12 cellular contexts compared by ENCODE assay signal in the genomic region with DNA sequence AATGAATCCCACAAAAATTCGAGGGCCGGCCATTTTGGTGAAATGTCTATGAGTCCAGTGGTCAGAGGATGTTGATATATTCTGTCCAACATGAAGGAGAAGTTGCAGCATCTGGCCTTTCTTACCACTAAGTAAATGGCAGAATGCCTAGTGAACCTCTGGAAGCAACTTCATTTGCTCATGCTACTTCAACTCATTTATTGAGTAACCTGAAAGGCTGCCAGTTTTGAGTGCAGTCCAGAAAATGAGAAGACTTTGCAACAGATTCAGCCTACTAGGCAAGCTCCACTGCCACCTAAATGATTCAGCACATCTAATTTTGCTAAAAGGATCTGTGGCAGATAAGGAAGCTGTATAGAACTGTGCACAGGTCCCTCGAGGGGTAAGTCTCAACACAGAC.
DNase-seq lines count a peak whose midpoint lies in the region; ATAC-seq and TF ChIP-seq lines count a peak whose summit lies in the region.
"Had no signal": no experiment of that assay in that cellular context is flagged by ENCODE, and none has a peak within 500 bp of the region (broad histone marks: within the 10 kb centered on the region; RNA-seq: fewer than 3 reads in every experiment).

No MANE protein-coding gene starts in this region.

- peak; percentile 25 for DNase-seq in natural killer cell treated with Interleukin-12 subunit alpha and Interleukin-12 subunit beta and Interleukin-15 and Interleukin-18, amount 100 ng/mL, for 72 hours (ENCODE audit: low spot score)
- DNase-seq in natural killer cell = no peak
- DNase-seq in adipocyte (ENCODE audit: low read depth) = peak; percentile 88
- DNase-seq in left cardiac atrium = no peak
- no peak for DNase-seq in activated T-cell treated with anti-CD3 and anti-CD28 coated beads, Interleukin-2, amount 50 U/mL, for 72 hours
- no peak for DNase-seq in stimulated activated CD4-positive, alpha-beta T cell treated with anti-CD3 and anti-CD28 coated beads, Interleukin-4, amount 100 ng/mL, for 24 hours
- DNase-seq in NCI-H146 treated with DMSO at 0.1 percent for 48 hours (lab: John Stamatoyannopoulos, UW; ENCODE audit: unreplicated experiment) = no peak
- DNase-seq: activated CD4-positive, alpha-beta memory T cell treated with anti-CD3 and anti-CD28 coated beads for 36 hours had no signal

- peaks cover 8% of the 10 kb centered on the region for H3K27me3 ChIP-seq in adipocyte (replicated peaks; ENCODE audit: control insufficient read depth, insufficient read depth, low read length)
- H3K27me3 ChIP-seq: esophagus muscularis mucosa, SJSA1 had no signal

- no peak for TF ChIP-seq CTCF in natural killer cell (IDR thresholded peaks at IDR 0.05)

- peaks cover 3 to 25% of the 10 kb centered on the region in 2 donors for H3K27me3 Mint-ChIP-seq in natural killer cell treated with Interleukin-12 subunit alpha and Interleukin-12 subunit beta and Interleukin-15 and Interleukin-18, amount 100 ng/mL, for 72 hours
- H3K27me3 Mint-ChIP-seq in natural killer cell (ENCODE audit: low read depth in 2 of 2) = peaks cover 7 to 11% of the 10 kb centered on the region in 2 donors
- H3K27me3 Mint-ChIP-seq in activated T-cell treated with anti-CD3 and anti-CD28 coated beads, Interleukin-2, amount 50 U/mL, for 72 hours (ENCODE audit: low read depth) = no peaks in the 10 kb centered on the region
- H3K27me3 Mint-ChIP-seq: activated CD4-positive, alpha-beta memory T cell treated with anti-CD3 and anti-CD28 coated beads for 36 hours; B cell had no signal

- H3K4me3 ChIP-seq in adipocyte (ENCODE audit: low read length) = no peak overlapping the region
- H3K4me3 ChIP-seq: esophagus muscularis mucosa, SJSA1 had no signal

- H3K4me1 Mint-ChIP-seq in natural killer cell treated with Interleukin-12 subunit alpha and Interleukin-12 subunit beta and Interleukin-15 and Interleukin-18, amount 100 ng/mL, for 72 hours (ENCODE audit: low read depth in 2 of 2) = no peaks in the 10 kb centered on the region
- H3K4me1 Mint-ChIP-seq in natural killer cell = no peaks in the 10 kb centered on the region
- H3K4me1 Mint-ChIP-seq in activated T-cell treated with anti-CD3 and anti-CD28 coated beads, Interleukin-2, amount 50 U/mL, for 72 hours (ENCODE audit: low read depth) = no peaks in the 10 kb centered on the region

- H3K9ac ChIP-seq in adipocyte (ENCODE audit: low read length) = no peak overlapping the region

- no peak for ATAC-seq in natural killer cell treated with Interleukin-12 subunit alpha and Interleukin-12 subunit beta and Interleukin-15 and Interleukin-18, amount 100 ng/mL, for 72 hours
- no peak for ATAC-seq in natural killer cell
- peak; percentile 73 to 79 for ATAC-seq in left cardiac atrium
- no peak for ATAC-seq in HG03378 (IDR thresholded peaks at IDR 0.05; ENCODE audit: unreplicated experiment)
- no peak for ATAC-seq in activated T-cell treated with anti-CD3 and anti-CD28 coated beads, Interleukin-2, amount 50 U/mL, for 72 hours (replicated peaks in 1 of 2)

- H3K27ac Mint-ChIP-seq in natural killer cell treated with Interleukin-12 subunit alpha and Interleukin-12 subunit beta and Interleukin-15 and Interleukin-18, amount 100 ng/mL, for 72 hours = no peak overlapping the region
- H3K27ac Mint-ChIP-seq in natural killer cell = no peak overlapping the region
- H3K27ac Mint-ChIP-seq in activated T-cell treated with anti-CD3 and anti-CD28 coated beads, Interleukin-2, amount 50 U/mL, for 72 hours = no peak overlapping the region
- H3K27ac Mint-ChIP-seq: activated CD4-positive, alpha-beta memory T cell treated with anti-CD3 and anti-CD28 coated beads for 36 hours; B cell had no signal

- H3K36me3 ChIP-seq in adipocyte (ENCODE audit: control insufficient read depth, insufficient read depth, low read length, severe bottlenecking) = no peaks in the 10 kb centered on the region
- H3K36me3 ChIP-seq: esophagus muscularis mucosa, SJSA1 had no signal

- no peaks in the 10 kb centered on the region for H3K9me3 ChIP-seq in adipocyte (ENCODE audit: control insufficient read depth, low read length)
- H3K9me3 ChIP-seq: esophagus muscularis mucosa, SJSA1 had no signal

- H3K9me3 Mint-ChIP-seq in natural killer cell treated with Interleukin-12 subunit alpha and Interleukin-12 subunit beta and Interleukin-15 and Interleukin-18, amount 100 ng/mL, for 72 hours = no peaks in the 10 kb centered on the region
- H3K9me3 Mint-ChIP-seq in natural killer cell = no peaks in the 10 kb centered on the region
- no peaks in the 10 kb centered on the region for H3K9me3 Mint-ChIP-seq in activated T-cell treated with anti-CD3 and anti-CD28 coated beads, Interleukin-2, amount 50 U/mL, for 72 hours
- H3K9me3 Mint-ChIP-seq: activated CD4-positive, alpha-beta memory T cell treated with anti-CD3 and anti-CD28 coated beads for 36 hours had no signal

- no peaks in the 10 kb centered on the region for H3K36me3 Mint-ChIP-seq in natural killer cell treated with Interleukin-12 subunit alpha and Interleukin-12 subunit beta and Interleukin-15 and Interleukin-18, amount 100 ng/mL, for 72 hours
- no peaks in the 10 kb centered on the region for H3K36me3 Mint-ChIP-seq in natural killer cell
- H3K36me3 Mint-ChIP-seq in activated T-cell treated with anti-CD3 and anti-CD28 coated beads, Interleukin-2, amount 50 U/mL, for 72 hours (ENCODE audit: insufficient read depth in 2 of 2) = no peaks in the 10 kb centered on the region
- H3K36me3 Mint-ChIP-seq: activated CD4-positive, alpha-beta memory T cell treated with anti-CD3 and anti-CD28 coated beads for 36 hours had no signal

- peaks cover 11% of the 10 kb centered on the region for H3K4me1 ChIP-seq in adipocyte (ENCODE audit: control insufficient read depth, insufficient read depth, low read length)

- intact Hi-C loops in natural killer cell (cut with micrococcal nuclease) = no loop called here
- intact Hi-C loops in left cardiac atrium (cut with DNase I) = no loop called here

- no peak overlapping the region for H3K4me3 Mint-ChIP-seq in natural killer cell treated with Interleukin-12 subunit alpha and Interleukin-12 subunit beta and Interleukin-15 and Interleukin-18, amount 100 ng/mL, for 72 hours
- H3K4me3 Mint-ChIP-seq in natural killer cell = no peak overlapping the region
- no peak overlapping the region for H3K4me3 Mint-ChIP-seq in activated T-cell treated with anti-CD3 and anti-CD28 coated beads, Interleukin-2, amount 50 U/mL, for 72 hours
- H3K4me3 Mint-ChIP-seq: activated CD4-positive, alpha-beta memory T cell treated with anti-CD3 and anti-CD28 coated beads for 36 hours; B cell had no signal

Comparison
In these comparisons a context has a peak if more than half of its experiments do, and no peak if none do; other contexts are left out.
1. DNase-seq: peak in natural killer cell treated with Interleukin-12 subunit alpha and Interleukin-12 subunit beta and Interleukin-15 and Interleukin-18, amount 100 ng/mL, for 72 hours (single experiment) and adipocyte (single experiment); none in natural killer cell (single experiment), left cardiac atrium (single experiment), activated T-cell treated with anti-CD3 and anti-CD28 coated beads, Interleukin-2, amount 50 U/mL, for 72 hours (0 of 2), stimulated activated CD4-positive, alpha-beta T cell treated with anti-CD3 and anti-CD28 coated beads, Interleukin-4, amount 100 ng/mL, for 24 hours (single experiment) and NCI-H146 treated with DMSO at 0.1 percent for 48 hours (single experiment).
2. ATAC-seq: peak in left cardiac atrium (2 of 2); none in natural killer cell treated with Interleukin-12 subunit alpha and Interleukin-12 subunit beta and Interleukin-15 and Interleukin-18, amount 100 ng/mL, for 72 hours (0 of 2), natural killer cell (0 of 3), HG03378 (single experiment) and activated T-cell treated with anti-CD3 and anti-CD28 coated beads, Interleukin-2, amount 50 U/mL, for 72 hours (0 of 2).